24 cellular contexts compared by ENCODE assay signal in the genomic region with DNA sequence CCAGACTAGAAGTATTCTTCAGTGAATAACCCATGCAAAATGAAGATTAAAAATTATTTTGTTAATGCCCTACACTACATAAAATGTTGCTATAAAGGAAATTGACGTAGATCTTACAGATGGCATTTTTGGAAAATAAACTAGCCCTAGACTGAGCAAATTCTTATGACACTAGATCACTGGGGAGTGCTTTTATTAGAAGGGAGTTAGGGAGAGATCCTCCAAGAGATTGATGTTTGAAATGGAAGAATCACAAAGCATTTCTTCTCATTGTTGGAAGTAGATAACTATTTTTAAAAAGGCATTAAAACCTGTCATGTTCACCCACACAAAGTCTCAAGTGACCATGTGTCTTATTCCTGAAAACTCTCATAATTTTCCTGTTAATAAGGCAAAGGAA.
A peak's percentile ranks its signal among the peaks of the same experiment; 100 is the strongest.
DNase-seq lines count a peak whose midpoint lies in the region; ATAC-seq, FAIRE-seq and TF ChIP-seq lines count a peak whose summit lies in the region.
"Had no signal": no experiment of that assay in that cellular context is flagged by ENCODE, and none has a peak within 500 bp of the region (broad histone marks: within the 10 kb centered on the region; RNA-seq: fewer than 3 reads in every experiment).

No MANE protein-coding gene starts in this region.

- H4K5ac ChIP-seq in H9 (ENCODE audit: insufficient read length, low read depth, low read length), result no peak overlapping the region

- H3K9me3 ChIP-seq in breast epithelium (no peaks in the 10 kb centered on the region), astrocyte (ENCODE audit: insufficient read depth, low read depth, low read length) (no peaks in the 10 kb centered on the region), H9 (ENCODE audit: control insufficient read depth, low read depth, low read length) (no peaks in the 10 kb centered on the region)
- H3K9me3 ChIP-seq in CD8-positive, alpha-beta T cell (ENCODE audit: low read length), result no peaks in the 10 kb centered on the region
- H3K9me3 ChIP-seq: MG63, prostate gland, upper lobe of left lung had no signal

- TF ChIP-seq CTCF in MCF 10A (IDR thresholded peaks at IDR 0.05; ENCODE audit: unreplicated experiment), result no peak
- TF ChIP-seq CTCF in breast epithelium (IDR thresholded peaks at IDR 0.05), result no peak
- no peak for TF ChIP-seq CTCF in astrocyte (IDR thresholded peaks at IDR 0.05; ENCODE audit: insufficient read depth, low read depth, low read length)
- TF ChIP-seq CTCF in foreskin fibroblast (IDR thresholded peaks at IDR 0.05; ENCODE audit: low read depth, low read length), result no peak
- TF ChIP-seq CTCF in Calu3 (IDR thresholded peaks at IDR 0.05; ENCODE audit: unreplicated experiment), result no peak
- no peak for TF ChIP-seq CTCF in H9 (conservative IDR thresholded peaks at IDR 0.05)
- no peak for TF ChIP-seq CTCF in CD8-positive, alpha-beta T cell (IDR thresholded peaks at IDR 0.05)

- H3K14ac ChIP-seq in H9 (ENCODE audit: insufficient read depth, low read length), result no peak overlapping the region

- H3K4me3 ChIP-seq in breast epithelium (no peak overlapping the region), astrocyte (ENCODE audit: insufficient read depth, low read depth, low read length) (no peak overlapping the region), foreskin fibroblast (ENCODE audit: low read depth in 1 of 2, low read length in 2 of 2) (no peak overlapping the region)
- H3K4me3 ChIP-seq in CD8-positive, alpha-beta T cell (ENCODE audit: low read depth, low read length), result no peak overlapping the region
- H3K4me3 ChIP-seq: MG63, prostate gland, upper lobe of left lung had no signal

- H3K4ac ChIP-seq in H9 (ENCODE audit: low read depth, low read length), result no peak overlapping the region

- no peak overlapping the region for H3K23ac ChIP-seq in H9 (ENCODE audit: insufficient read length, low read depth, low read length)

- H3K4me2 ChIP-seq in astrocyte (ENCODE audit: low read length) (peak overlapping the region; percentile 60), H9 (ENCODE audit: insufficient read depth, insufficient read length, low read length) (no peak overlapping the region)

- H3K27ac ChIP-seq in breast epithelium (no peak overlapping the region), astrocyte (ENCODE audit: low read depth, low read length) (peak overlapping the region; percentile 72), H9 (ENCODE audit: insufficient read length, low read depth, low read length) (no peak overlapping the region)
- no peak overlapping the region for H3K27ac ChIP-seq in CD8-positive, alpha-beta T cell (ENCODE audit: low read depth, low read length)
- H3K27ac ChIP-seq: 22Rv1, prostate gland, upper lobe of left lung had no signal

- no peak overlapping the region for H2BK20ac ChIP-seq in H9 (ENCODE audit: low read depth, low read length, poor library complexity, severe bottlenecking)

- H3K23me2 ChIP-seq in H9 (ENCODE audit: insufficient read length, low read depth, low read length, poor library complexity, severe bottlenecking), result no peaks in the 10 kb centered on the region

- H2BK5ac ChIP-seq in H9 (ENCODE audit: insufficient read length, low read length), result no peak overlapping the region

- H3K36me3 Mint-ChIP-seq in MCF 10A (ENCODE audit: insufficient read depth, unreplicated experiment) (no peaks in the 10 kb centered on the region), astrocyte (ENCODE audit: low read depth, unreplicated experiment) (no peaks in the 10 kb centered on the region), Calu3 (ENCODE audit: insufficient read depth, unreplicated experiment) (no peaks in the 10 kb centered on the region), H9 (ENCODE audit: insufficient read depth in 1 of 3, low read depth in 3 of 3) (no peaks in the 10 kb centered on the region; a peak in 1 of 7 replicates)
- no peaks in the 10 kb centered on the region for H3K36me3 Mint-ChIP-seq in CD8-positive, alpha-beta T cell
- H3K36me3 Mint-ChIP-seq: activated CD8-positive, alpha-beta memory T cell treated with anti-CD3 and anti-CD28 coated beads, Interleukin-2, amount 10 ng/mL, durations not matched to agents 7 days and 5 days; activated naive CD8-positive, alpha-beta T cell treated with anti-CD3 and anti-CD28 coated beads for 36 hours had no signal

- no peaks in the 10 kb centered on the region for H3K27me3 Mint-ChIP-seq in MCF 10A (ENCODE audit: insufficient read depth, unreplicated experiment)
- no peaks in the 10 kb centered on the region for H3K27me3 Mint-ChIP-seq in astrocyte (ENCODE audit: low read depth, unreplicated experiment)
- H3K27me3 Mint-ChIP-seq in Calu3 (ENCODE audit: unreplicated experiment), result no peaks in the 10 kb centered on the region
- H3K27me3 Mint-ChIP-seq in H9 (ENCODE audit: low read depth), result no peaks in the 10 kb centered on the region
- no peaks in the 10 kb centered on the region for H3K27me3 Mint-ChIP-seq in CD8-positive, alpha-beta T cell (ENCODE audit: low read depth)
- H3K27me3 Mint-ChIP-seq: activated CD4-positive, alpha-beta T cell treated with anti-CD3 and anti-CD28 coated beads for 36 hours; activated CD8-positive, alpha-beta memory T cell treated with anti-CD3 and anti-CD28 coated beads, Interleukin-2, amount 10 ng/mL, durations not matched to agents 7 days and 5 days; activated naive CD8-positive, alpha-beta T cell treated with anti-CD3 and anti-CD28 coated beads for 36 hours had no signal

- H3K9me3 Mint-ChIP-seq in MCF 10A (ENCODE audit: unreplicated experiment) (no peaks in the 10 kb centered on the region), astrocyte (ENCODE audit: unreplicated experiment) (no peaks in the 10 kb centered on the region), Calu3 (ENCODE audit: low read depth, unreplicated experiment) (no peaks in the 10 kb centered on the region), H9 (peaks cover 3 to 6% of the 10 kb centered on the region in 2 experiments; a peak in 4 of 5 replicates)
- H3K9me3 Mint-ChIP-seq in CD8-positive, alpha-beta T cell, result no peaks in the 10 kb centered on the region

- H3K56ac ChIP-seq in H9 (ENCODE audit: insufficient read length, low read depth, low read length), result no peak overlapping the region

- POLR2A ChIA-PET in MCF 10A (lab: Yijun Ruan, JAX), result interaction anchor here (0.6 to 1.7 kb wide), 7 partner anchors 10 to 351 kb away, joined by 3 to 6 read pairs (median 4); a partner anchor contains a TSS
- POLR2A ChIA-PET in CD8-positive, alpha-beta T cell (lab: Charles Lee), result no interaction called here

- H2AFZ ChIP-seq in astrocyte (ENCODE audit: low read depth, low read length) (no peak overlapping the region), H9 (ENCODE audit: low read length) (no peak overlapping the region)

- CTCF ChIA-PET in MCF 10A (lab: Yijun Ruan, JAX), result interaction anchor here (0.6 to 1.0 kb wide), 3 partner anchors 21 to 870 kb away, joined by 3 read pairs; no protein-coding TSS in a partner anchor
- CTCF ChIA-PET in Calu3 (lab: Charles Lee), result interaction anchor here (0.6 kb wide), 1 partner anchor 529 kb away, joined by 3 read pairs; no protein-coding TSS in a partner anchor
- CTCF ChIA-PET in CD8-positive, alpha-beta T cell (lab: Charles Lee), result no interaction called here

- H3K27ac Mint-ChIP-seq in MCF 10A (ENCODE audit: low read depth, unreplicated experiment), result peak overlapping the region; percentile 22
- H3K27ac Mint-ChIP-seq in astrocyte (ENCODE audit: unreplicated experiment), result peak overlapping the region; percentile 89
- no peak overlapping the region for H3K27ac Mint-ChIP-seq in Calu3 (ENCODE audit: unreplicated experiment)
- H3K27ac Mint-ChIP-seq in H9, result no peak overlapping the region
- no peak overlapping the region for H3K27ac Mint-ChIP-seq in CD8-positive, alpha-beta T cell
- H3K27ac Mint-ChIP-seq: activated CD4-positive, alpha-beta T cell treated with anti-CD3 and anti-CD28 coated beads for 36 hours; activated CD8-positive, alpha-beta memory T cell treated with anti-CD3 and anti-CD28 coated beads, Interleukin-2, amount 10 ng/mL, durations not matched to agents 7 days and 5 days; activated naive CD8-positive, alpha-beta T cell treated with anti-CD3 and anti-CD28 coated beads for 36 hours; activated T-helper 1 cell treated with anti-CD3 and anti-CD28 coated beads, Interleukin-12 subunit alpha, Interleukin-12 subunit beta, Interleukin-2, Interleukin-4 antibody, amounts not matched to agents 30 ng/mL and 10 ng/mL and 1 ng/mL, durations not matched to agents 14 hours and 24 hours and 36 hours; nephron had no signal

- H2BK12ac ChIP-seq in H9 (ENCODE audit: insufficient read length, low read depth, low read length), result no peak overlapping the region

- DNase-seq in MCF 10A (ENCODE audit: unreplicated experiment) (no peak), breast epithelium (ENCODE audit: low spot score in 2 of 2) (no peak), astrocyte (ENCODE audit: low read depth) (peak; percentile 84), foreskin fibroblast (peak; percentile 38 to 51), Calu3 (no peak), H9 (no peak)
- DNase-seq in CD8-positive, alpha-beta T cell, result no peak
- DNase-seq: activated CD8-positive, alpha-beta memory T cell treated with anti-CD3 and anti-CD28 coated beads, Interleukin-2, amount 10 ng/mL, durations not matched to agents 7 days and 5 days; activated naive CD8-positive, alpha-beta T cell treated with anti-CD3 and anti-CD28 coated beads for 36 hours; C1 segment of cervical spinal cord; midbrain; NCI-H146; small intestine; stimulated activated CD4-positive, alpha-beta T cell treated with anti-CD3 and anti-CD28 coated beads, Interleukin-4, amount 100 ng/mL, for 24 hours; upper lobe of left lung had no signal

- H3K9ac ChIP-seq in astrocyte (ENCODE audit: low read length) (peak overlapping the region; percentile 30), H9 (ENCODE audit: extremely low read depth, insufficient read length, low read length) (no peak overlapping the region)

- H2BK15ac ChIP-seq in H9 (ENCODE audit: low read depth, low read length), result no peak overlapping the region

- no peaks in the 10 kb centered on the region for H4K20me1 ChIP-seq in astrocyte (ENCODE audit: insufficient read depth, low read length)
- H4K20me1 ChIP-seq in H9 (ENCODE audit: control insufficient read depth, insufficient read depth, insufficient read length), result no peaks in the 10 kb centered on the region

- no peak overlapping the region for H3K4me3 Mint-ChIP-seq in MCF 10A (ENCODE audit: unreplicated experiment)
- H3K4me3 Mint-ChIP-seq in astrocyte (ENCODE audit: unreplicated experiment), result no peak overlapping the region
- H3K4me3 Mint-ChIP-seq in Calu3 (ENCODE audit: low read depth, unreplicated experiment), result no peak overlapping the region
- no peak overlapping the region for H3K4me3 Mint-ChIP-seq in H9
- H3K4me3 Mint-ChIP-seq in CD8-positive, alpha-beta T cell, result no peak overlapping the region
- H3K4me3 Mint-ChIP-seq: activated CD4-positive, alpha-beta T cell treated with anti-CD3 and anti-CD28 coated beads for 36 hours; activated CD8-positive, alpha-beta memory T cell treated with anti-CD3 and anti-CD28 coated beads, Interleukin-2, amount 10 ng/mL, durations not matched to agents 7 days and 5 days; activated naive CD8-positive, alpha-beta T cell treated with anti-CD3 and anti-CD28 coated beads for 36 hours; activated T-helper 1 cell treated with anti-CD3 and anti-CD28 coated beads, Interleukin-12 subunit alpha, Interleukin-12 subunit beta, Interleukin-2, Interleukin-4 antibody, amounts not matched to agents 30 ng/mL and 10 ng/mL and 1 ng/mL, durations not matched to agents 14 hours and 24 hours and 36 hours; IgD-negative memory B cell; nephron had no signal

- H3K79me2 ChIP-seq in astrocyte (ENCODE audit: insufficient read depth, low read length), result no peaks in the 10 kb centered on the region
- no peaks in the 10 kb centered on the region for H3K79me2 ChIP-seq in H9 (ENCODE audit: insufficient read depth, low read length)

- H4K8ac ChIP-seq in H9 (replicated peaks; ENCODE audit: insufficient read length, low read depth, low read length), result no peak overlapping the region

- H3K36me3 ChIP-seq in breast epithelium (no peaks in the 10 kb centered on the region), astrocyte (ENCODE audit: insufficient read depth, low read length) (no peaks in the 10 kb centered on the region)
- H3K36me3 ChIP-seq in CD8-positive, alpha-beta T cell (ENCODE audit: insufficient read depth, low read length), result no peaks in the 10 kb centered on the region
- H3K36me3 ChIP-seq: MG63, prostate gland, upper lobe of left lung had no signal

- no peak overlapping the region for H3T11ph ChIP-seq in H9 (ENCODE audit: low read length)

- H3K79me1 ChIP-seq in H9 (ENCODE audit: insufficient read depth, low read depth, low read length, poor library complexity, severe bottlenecking), result no peaks in the 10 kb centered on the region

- BruUV-seq in MCF 10A (replicated peaks; lab: Mats Ljungman, UMichigan) (no TSS peak), Calu3 (replicated peaks; lab: Mats Ljungman, UMichigan) (no TSS peak)

- TF ChIP-seq POLR2A in breast epithelium (IDR thresholded peaks at IDR 0.05), result no peak

- peak; percentile 76 for FAIRE-seq in astrocyte (lab: Jason Lieb, UNC)
- FAIRE-seq: small intestine had no signal

- no peaks in the 10 kb centered on the region for H3K27me3 ChIP-seq in breast epithelium
- H3K27me3 ChIP-seq in astrocyte (ENCODE audit: insufficient read depth, low read length), result no peaks in the 10 kb centered on the region
- no peaks in the 10 kb centered on the region for H3K27me3 ChIP-seq in H9 (ENCODE audit: insufficient read depth, low read length)
- no peaks in the 10 kb centered on the region for H3K27me3 ChIP-seq in CD8-positive, alpha-beta T cell (ENCODE audit: insufficient read depth, low read length)
- H3K27me3 ChIP-seq: MG63, upper lobe of left lung had no signal

- intact Hi-C loops in MCF 10A (cut with micrococcal nuclease) (loop anchor here (5.0 kb wide), 1 partner anchor 53 kb away; no protein-coding TSS in a partner anchor), breast epithelium (cut with DNase I; ENCODE audit: low total_unique reads) (no loop called here), Calu3 (cut with micrococcal nuclease; ENCODE audit: unreplicated experiment) (no loop called here)
- intact Hi-C loops in CD8-positive, alpha-beta T cell (cut with DNase I, micrococcal nuclease), result no loop called here

- H3K18ac ChIP-seq in H9 (ENCODE audit: insufficient read length, low read depth, low read length), result no peak overlapping the region

- H2AK5ac ChIP-seq in H9 (ENCODE audit: insufficient read length, low read length), result no peak overlapping the region

- no peaks in the 10 kb centered on the region for H3K4me1 ChIP-seq in breast epithelium
- H3K4me1 ChIP-seq in astrocyte (ENCODE audit: insufficient read depth, low read length), result peaks cover 13% of the 10 kb centered on the region
- H3K4me1 ChIP-seq in H9 (ENCODE audit: insufficient read depth, low read length), result no peaks in the 10 kb centered on the region
- H3K4me1 ChIP-seq in CD8-positive, alpha-beta T cell (ENCODE audit: insufficient read depth, low read length), result no peaks in the 10 kb centered on the region
- H3K4me1 ChIP-seq: prostate gland, upper lobe of left lung had no signal

- H4K91ac ChIP-seq in H9 (ENCODE audit: insufficient read length, low read depth, low read length), result no peak overlapping the region

- no peak for ATAC-seq in HG03521 (IDR thresholded peaks at IDR 0.05; ENCODE audit: unreplicated experiment)
- no peak for ATAC-seq in CD8-positive, alpha-beta T cell
- ATAC-seq: activated CD8-positive, alpha-beta memory T cell treated with anti-CD3 and anti-CD28 coated beads, Interleukin-2, amount 10 ng/mL, durations not matched to agents 7 days and 5 days; Right ventricle myocardium inferior had no signal

- WGBS in H9 (ENCODE audit: extremely low coverage, insufficient read length, low lambda C conversion rate), result no CpG with 5 or more reads among the region's 1 CpG

- peaks cover 29% of the 10 kb centered on the region for H3K4me1 Mint-ChIP-seq in MCF 10A (ENCODE audit: insufficient read depth, unreplicated experiment)
- H3K4me1 Mint-ChIP-seq in astrocyte (ENCODE audit: low read depth, unreplicated experiment), result peaks cover 18% of the 10 kb centered on the region
- H3K4me1 Mint-ChIP-seq in Calu3 (ENCODE audit: low read depth, unreplicated experiment), result no peaks in the 10 kb centered on the region
- H3K4me1 Mint-ChIP-seq in H9, result no peaks in the 10 kb centered on the region
- H3K4me1 Mint-ChIP-seq in CD8-positive, alpha-beta T cell (ENCODE audit: low read depth), result no peaks in the 10 kb centered on the region
- H3K4me1 Mint-ChIP-seq: activated CD4-positive, alpha-beta T cell treated with anti-CD3 and anti-CD28 coated beads for 36 hours; activated CD8-positive, alpha-beta memory T cell treated with anti-CD3 and anti-CD28 coated beads, Interleukin-2, amount 10 ng/mL, durations not matched to agents 7 days and 5 days; IgD-negative memory B cell; nephron had no signal

- no peak overlapping the region for H2BK120ac ChIP-seq in H9 (ENCODE audit: low read depth, low read length, poor library complexity, severe bottlenecking)

Comparison
In these comparisons a context has a peak if more than half of its experiments do, and no peak if none do; other contexts are left out.
1. DNase-seq: peak in astrocyte (single experiment) and foreskin fibroblast (2 of 2); none in MCF 10A (single experiment), breast epithelium (0 of 2), Calu3 (single experiment), H9 (single experiment) and CD8-positive, alpha-beta T cell (0 of 7).
2. H3K27ac Mint-ChIP-seq: peak in MCF 10A (single experiment) and astrocyte (single experiment); none in Calu3 (single experiment), H9 (0 of 3) and CD8-positive, alpha-beta T cell (single experiment).